17 cellular contexts compared by ENCODE assay signal in the genomic region with DNA sequence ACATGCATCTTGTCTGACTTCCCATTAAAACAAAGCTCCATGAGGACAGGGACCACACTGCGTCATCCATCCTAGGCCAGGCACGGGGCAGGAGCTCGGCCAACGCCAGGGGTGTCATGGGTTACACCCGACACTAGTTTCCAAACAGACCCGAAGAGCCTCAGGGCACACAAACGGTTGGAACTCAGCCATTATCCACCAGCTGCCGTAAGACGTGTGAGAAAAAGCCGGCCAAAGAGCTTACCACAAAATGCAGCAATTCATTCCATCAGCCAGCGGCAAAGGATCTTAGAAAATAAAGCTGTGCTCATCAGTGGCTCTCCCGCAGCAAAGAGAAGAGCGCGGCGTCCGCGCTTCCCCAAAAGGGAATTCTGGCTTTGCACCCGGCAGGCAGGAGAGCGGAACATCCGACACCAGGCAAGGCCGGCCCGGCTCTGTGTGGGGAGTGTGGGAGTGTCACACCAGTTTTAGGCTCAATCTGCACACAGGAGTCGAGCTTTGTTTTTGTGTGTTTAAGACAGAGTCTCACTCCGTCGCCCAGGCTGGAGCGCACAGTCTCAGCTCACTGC. TPM values are rescaled to one million over a fixed set of nuclear protein-coding genes. Genes with fewer than 3 reads are reported as not detected.
A peak's percentile ranks its signal among the peaks of the same experiment; 100 is the strongest.
DNase-seq lines count a peak whose midpoint lies in the region; ATAC-seq and TF ChIP-seq lines count a peak whose summit lies in the region.
"Had no signal": no experiment of that assay in that cellular context is flagged by ENCODE, and none has a peak within 500 bp of the region (broad histone marks: within the 10 kb centered on the region; RNA-seq: fewer than 3 reads in every experiment).

No MANE protein-coding gene starts in this region.

- peak overlapping the region in 1 of 2 donors; percentile 68 for H3K27ac Mint-ChIP-seq in stimulated activated naive CD8-positive, alpha-beta T cell treated with anti-CD3 and anti-CD28 coated beads, Interleukin-15, amount 100 ng/mL, for 72 hours
- H3K27ac Mint-ChIP-seq: activated CD4-positive, alpha-beta T cell treated with anti-CD3 and anti-CD28 coated beads, Interleukin-2, amount 10 ng/mL, durations not matched to agents 7 days and 5 days; activated T-helper 17 cell treated with anti-CD3 and anti-CD28 coated beads, Interleukin-2, amount 50 U/mL, for 72 hours; CD8-positive, alpha-beta T cell had no signal

- no peaks in the 10 kb centered on the region; the same call in 1 of the 2 replicates for H3K27me3 ChIP-seq in SK-N-SH (ENCODE audit: insufficient read depth)

- H3F3A ChIP-seq in SK-N-SH (replicated peaks; ENCODE audit: insufficient read depth), result no peaks in the 10 kb centered on the region

- no peak overlapping the region for H2AFZ ChIP-seq in SK-N-SH (ENCODE audit: low read depth)

- no peaks in the 10 kb centered on the region for H4K20me1 ChIP-seq in SK-N-SH (ENCODE audit: insufficient read depth)

- H3K9me2 ChIP-seq in SK-N-SH, result no peaks in the 10 kb centered on the region

- H3K27me3 Mint-ChIP-seq in stimulated activated naive CD8-positive, alpha-beta T cell treated with anti-CD3 and anti-CD28 coated beads, Interleukin-15, amount 100 ng/mL, for 72 hours, result peaks cover 62% of the 10 kb centered on the region
- H3K27me3 Mint-ChIP-seq: activated T-helper 17 cell treated with anti-CD3 and anti-CD28 coated beads, Interleukin-2, amount 50 U/mL, for 72 hours had no signal

- no peak for ATAC-seq in HG03439 (IDR thresholded peaks at IDR 0.05; ENCODE audit: unreplicated experiment)
- no peak for ATAC-seq in omental fat pad (ENCODE audit: low FRiP score)
- ATAC-seq in stimulated activated naive CD8-positive, alpha-beta T cell treated with anti-CD3 and anti-CD28 coated beads, Interleukin-15, amount 100 ng/mL, for 72 hours, result no peak
- ATAC-seq: activated T-helper 17 cell treated with anti-CD3 and anti-CD28 coated beads, Interleukin-2, amount 50 U/mL, for 72 hours; CD8-positive, alpha-beta T cell had no signal

- POLR2A ChIA-PET in SK-N-SH (lab: Yijun Ruan, JAX), result no interaction called here

- 75% methylated on average over 24 of the region's 26 CpGs for WGBS in SK-N-SH (ENCODE audit: low lambda C conversion rate)

- TF ChIP-seq EP300 in SK-N-SH (IDR thresholded peaks at IDR 0.05; ENCODE audit: borderline replicate concordance in 1 of 2, low read depth in 1 of 2, low read length in 1 of 2), result no peak

- peaks cover 13% of the 10 kb centered on the region for H3K4me1 Mint-ChIP-seq in stimulated activated naive CD8-positive, alpha-beta T cell treated with anti-CD3 and anti-CD28 coated beads, Interleukin-15, amount 100 ng/mL, for 72 hours
- H3K4me1 Mint-ChIP-seq: activated CD4-positive, alpha-beta T cell treated with anti-CD3 and anti-CD28 coated beads, Interleukin-2, amount 10 ng/mL, durations not matched to agents 7 days and 5 days; central memory CD8-positive, alpha-beta T cell had no signal

- no peak overlapping the region for H3K9ac ChIP-seq in SK-N-SH

- no peaks in the 10 kb centered on the region for H3K9me3 ChIP-seq in SK-N-SH

- no peaks in the 10 kb centered on the region for H3K79me2 ChIP-seq in SK-N-SH (ENCODE audit: insufficient read depth)

- H3K36me3 ChIP-seq in SK-N-SH (replicated peaks in 1 of 2; ENCODE audit: control insufficient read depth in 1 of 2, insufficient read depth in 2 of 2, low read length in 1 of 2), result no peaks in the 10 kb centered on the region

- no peak overlapping the region for H3K4me3 Mint-ChIP-seq in stimulated activated naive CD8-positive, alpha-beta T cell treated with anti-CD3 and anti-CD28 coated beads, Interleukin-15, amount 100 ng/mL, for 72 hours
- H3K4me3 Mint-ChIP-seq: activated CD4-positive, alpha-beta T cell treated with anti-CD3 and anti-CD28 coated beads, Interleukin-2, amount 10 ng/mL, durations not matched to agents 7 days and 5 days; activated T-helper 17 cell treated with anti-CD3 and anti-CD28 coated beads, Interleukin-2, amount 50 U/mL, for 72 hours; CD8-positive, alpha-beta T cell; central memory CD8-positive, alpha-beta T cell; naive B cell had no signal

- no peak overlapping the region for H3K27ac ChIP-seq in SK-N-SH (ENCODE audit: low read depth in 2 of 2, low read length in 1 of 2)

- no peak overlapping the region for H3K4me2 ChIP-seq in SK-N-SH

- TF ChIP-seq RAD21 in SK-N-SH (IDR thresholded peaks at IDR 0.05; ENCODE audit: low read length), result no peak

- H3K4me1 ChIP-seq in SK-N-SH (ENCODE audit: control insufficient read depth in 1 of 2, insufficient read depth in 2 of 2, low read depth in 1 of 2, low read length in 1 of 2), result peaks cover 0 to 5% of the 10 kb centered on the region in 2 experiments; a peak in 1 of 4 replicates

- CTCF ChIA-PET in SK-N-SH (lab: Yijun Ruan, JAX), result interaction anchor here (1.1 to 6.3 kb wide), 5 partner anchors 21 to 135 kb away, joined by 3 to 57 read pairs (median 5); no protein-coding TSS in a partner anchor

- DNase-seq in AG09319 (ENCODE audit: extremely low read depth, low read depth) (peak; percentile 32), GM04504 (ENCODE audit: low read depth) (peak; percentile 66), astrocyte of the hippocampus (ENCODE audit: low read depth, low spot score) (peak; percentile 78), medulla oblongata (ENCODE audit: extremely low spot score) (peak; percentile 30), omental fat pad (ENCODE audit: low spot score) (no peak), SK-N-SH (no peak)
- DNase-seq in stimulated activated naive CD8-positive, alpha-beta T cell treated with anti-CD3 and anti-CD28 coated beads, Interleukin-15, amount 100 ng/mL, for 72 hours, result no peak
- DNase-seq: activated CD4-positive, alpha-beta T cell treated with anti-CD3 and anti-CD28 coated beads, Interleukin-2, amount 10 ng/mL, durations not matched to agents 7 days and 5 days; CD8-positive, alpha-beta T cell; HCEC 1CT; islet precursor cell; naive B cell; stimulated activated CD4-positive, alpha-beta T cell treated with anti-CD3 and anti-CD28 coated beads, Interleukin-15, amount 100 ng/mL, for 24 hours had no signal

- H3K9me3 Mint-ChIP-seq in stimulated activated naive CD8-positive, alpha-beta T cell treated with anti-CD3 and anti-CD28 coated beads, Interleukin-15, amount 100 ng/mL, for 72 hours, result peaks cover 0 to 8% of the 10 kb centered on the region in 2 donors
- H3K9me3 Mint-ChIP-seq: activated T-helper 17 cell treated with anti-CD3 and anti-CD28 coated beads, Interleukin-2, amount 50 U/mL, for 72 hours; central memory CD8-positive, alpha-beta T cell had no signal

- no peak overlapping the region for H3K4me3 ChIP-seq in SK-N-SH (ENCODE audit: low read depth in 2 of 2, low read length in 1 of 2)

- TF ChIP-seq CTCF in AG09319 (IDR thresholded peaks at IDR 0.05; ENCODE audit: low read depth, low read length) (no peak), omental fat pad (IDR thresholded peaks at IDR 0.05) (no peak), SK-N-SH (IDR thresholded peaks at IDR 0.05) (no peak)

TF ChIP-seq in SK-N-SH, 30 proteins besides CTCF, POLR2A, EP300 and RAD21 (continues in another document):
- TF ChIP-seq TAF1 (IDR thresholded peaks at IDR 0.05; ENCODE audit: borderline replicate concordance, low read depth, low read length) (no peak), RXRA (IDR thresholded peaks at IDR 0.05; ENCODE audit: borderline replicate concordance, low read depth) (no peak), RCOR1 (IDR thresholded peaks at IDR 0.05; ENCODE audit: low read length) (no peak), PBX3 (IDR thresholded peaks at IDR 0.05) (no peak), GATA2 (CRISPR knock-in tag; IDR thresholded peaks at IDR 0.05) (no peak), EZH2phosphoT487 (IDR thresholded peaks at IDR 0.05; ENCODE audit: borderline replicate concordance, low read depth) (no peak), FOXJ3 (CRISPR knock-in tag; IDR thresholded peaks at IDR 0.05) (no peak), TEAD4 (IDR thresholded peaks at IDR 0.05; ENCODE audit: borderline replicate concordance, insufficient read depth) (no peak)
- TF ChIP-seq, protein P1, sequence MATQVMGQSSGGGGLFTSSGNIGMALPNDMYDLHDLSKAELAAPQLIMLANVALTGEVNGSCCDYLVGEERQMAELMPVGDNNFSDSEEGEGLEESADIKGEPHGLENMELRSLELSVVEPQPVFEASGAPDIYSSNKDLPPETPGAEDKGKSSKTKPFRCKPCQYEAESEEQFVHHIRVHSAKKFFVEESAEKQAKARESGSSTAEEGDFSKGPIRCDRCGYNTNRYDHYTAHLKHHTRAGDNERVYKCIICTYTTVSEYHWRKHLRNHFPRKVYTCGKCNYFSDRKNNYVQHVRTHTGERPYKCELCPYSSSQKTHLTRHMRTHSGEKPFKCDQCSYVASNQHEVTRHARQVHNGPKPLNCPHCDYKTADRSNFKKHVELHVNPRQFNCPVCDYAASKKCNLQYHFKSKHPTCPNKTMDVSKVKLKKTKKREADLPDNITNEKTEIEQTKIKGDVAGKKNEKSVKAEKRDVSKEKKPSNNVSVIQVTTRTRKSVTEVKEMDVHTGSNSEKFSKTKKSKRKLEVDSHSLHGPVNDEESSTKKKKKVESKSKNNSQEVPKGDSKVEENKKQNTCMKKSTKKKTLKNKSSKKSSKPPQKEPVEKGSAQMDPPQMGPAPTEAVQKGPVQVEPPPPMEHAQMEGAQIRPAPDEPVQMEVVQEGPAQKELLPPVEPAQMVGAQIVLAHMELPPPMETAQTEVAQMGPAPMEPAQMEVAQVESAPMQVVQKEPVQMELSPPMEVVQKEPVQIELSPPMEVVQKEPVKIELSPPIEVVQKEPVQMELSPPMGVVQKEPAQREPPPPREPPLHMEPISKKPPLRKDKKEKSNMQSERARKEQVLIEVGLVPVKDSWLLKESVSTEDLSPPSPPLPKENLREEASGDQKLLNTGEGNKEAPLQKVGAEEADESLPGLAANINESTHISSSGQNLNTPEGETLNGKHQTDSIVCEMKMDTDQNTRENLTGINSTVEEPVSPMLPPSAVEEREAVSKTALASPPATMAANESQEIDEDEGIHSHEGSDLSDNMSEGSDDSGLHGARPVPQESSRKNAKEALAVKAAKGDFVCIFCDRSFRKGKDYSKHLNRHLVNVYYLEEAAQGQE (IDR thresholded peaks at IDR 0.05; ENCODE audit: low read depth, low read length), result no peak

RNA-seq across cellular contexts. Expression of gene SLC38A8, which starts 1.7 kb away (rescaled TPM):
- not detected for total RNA-seq in omental fat pad
- 0.08 TPM in 1 of 2 replicates, not detected in the other for polyA plus RNA-seq in SK-N-SH (2012; rRNA removed)
- polyA plus RNA-seq in SK-N-SH (2012; cell fraction: cytosol; rRNA removed), result not detected in 2 replicates
- not detected in 2 replicates for polyA plus RNA-seq in SK-N-SH (2012; cell fraction: nucleus; rRNA removed)
- total RNA-seq: activated CD4-positive, alpha-beta T cell treated with anti-CD3 and anti-CD28 coated beads, Interleukin-2, amount 10 ng/mL, durations not matched to agents 7 days and 5 days; activated T-helper 17 cell treated with anti-CD3 and anti-CD28 coated beads, Interleukin-2, amount 50 U/mL, for 72 hours; CD8-positive, alpha-beta T cell; NCI-H460 had no signal

Comparison
In these comparisons a context has a peak if more than half of its experiments do, and no peak if none do; other contexts are left out.
1. DNase-seq: peak in AG09319 (single experiment), GM04504 (single experiment), astrocyte of the hippocampus (single experiment) and medulla oblongata (single experiment); none in omental fat pad (single experiment), stimulated activated naive CD8-positive, alpha-beta T cell treated with anti-CD3 and anti-CD28 coated beads, Interleukin-15, amount 100 ng/mL, for 72 hours (0 of 2) and SK-N-SH (single experiment).